ENCODE assay signal across 15 cellular contexts in the genomic region with DNA sequence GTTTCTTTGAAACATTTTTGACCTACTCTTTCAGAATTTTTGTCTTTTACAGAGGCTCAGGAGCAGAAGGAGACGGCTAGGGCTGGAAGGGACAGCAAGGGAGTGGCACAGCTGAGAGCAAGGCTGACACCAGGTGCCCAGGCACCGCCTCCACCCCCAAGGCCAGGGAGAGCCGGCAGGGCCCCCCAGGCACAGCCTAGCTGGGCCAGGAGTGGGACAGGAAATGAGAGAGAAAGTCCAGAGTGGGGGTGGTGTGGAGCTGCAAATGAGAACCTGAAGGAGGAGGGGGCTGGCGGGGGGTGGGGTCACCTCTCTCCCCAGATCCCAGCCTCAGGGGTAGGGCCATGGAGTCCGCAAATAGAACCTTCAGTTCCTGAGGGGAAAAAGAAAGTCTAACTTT.
"Had no signal": no experiment of that assay in that cellular context is flagged by ENCODE, and none has a peak within 500 bp of the region (broad histone marks: within the 10 kb centered on the region; RNA-seq: fewer than 3 reads in every experiment).

No MANE protein-coding gene starts in this region.

- H3K4me1 ChIP-seq: esophagus squamous epithelium, left lung, tibial artery had no signal

- H3K9me3 Mint-ChIP-seq: activated CD4-positive, alpha-beta T cell treated with anti-CD3 and anti-CD28 coated beads, Interleukin-2, amount 10 ng/mL, durations not matched to agents 7 days and 5 days; activated T-helper 2 cell treated with anti-CD3 and anti-CD28 coated beads, Interferon-gamma antibody, Interleukin-2, Interleukin-4, amounts not matched to agents 10 μg/mL and 5 μg/mL and 100 μg/mL, durations not matched to agents 14 hours and 24 hours and 36 hours; memory B cell; T-helper 1 cell treated with Interleukin-12 subunit alpha and Interleukin-12 subunit beta and Interleukin-4 antibody, amounts not matched to agents 30 μg/mL and 1 μg/mL, for 36 hours had no signal

- H3K27ac Mint-ChIP-seq: activated CD4-positive, alpha-beta T cell treated with anti-CD3 and anti-CD28 coated beads, Interleukin-2, amount 10 ng/mL, durations not matched to agents 7 days and 5 days; activated naive CD8-positive, alpha-beta T cell; activated T-helper 2 cell treated with anti-CD3 and anti-CD28 coated beads, Interferon-gamma antibody, Interleukin-2, Interleukin-4, amounts not matched to agents 10 μg/mL and 5 μg/mL and 100 μg/mL, durations not matched to agents 14 hours and 24 hours and 36 hours; memory B cell; T-helper 1 cell treated with Interleukin-12 subunit alpha and Interleukin-12 subunit beta and Interleukin-4 antibody, amounts not matched to agents 30 μg/mL and 1 μg/mL, for 36 hours had no signal

- H3K4me3 Mint-ChIP-seq: activated CD4-positive, alpha-beta T cell treated with anti-CD3 and anti-CD28 coated beads, Interleukin-2, amount 10 ng/mL, durations not matched to agents 7 days and 5 days; activated naive CD8-positive, alpha-beta T cell; memory B cell; T-helper 1 cell treated with Interleukin-12 subunit alpha and Interleukin-12 subunit beta and Interleukin-4 antibody, amounts not matched to agents 30 μg/mL and 1 μg/mL, for 36 hours had no signal

- H3K36me3 ChIP-seq: esophagus squamous epithelium, left lung, neutrophil, tibial artery had no signal

- H3K27me3 ChIP-seq: left lung, neutrophil had no signal

- H3K27ac ChIP-seq: esophagus squamous epithelium, left lung, neutrophil, tibial artery had no signal

- H3K36me3 Mint-ChIP-seq: activated naive CD8-positive, alpha-beta T cell; memory B cell had no signal

- H3K9me3 ChIP-seq: esophagus squamous epithelium, left lung, neutrophil, tibial artery had no signal

- H3K4me3 ChIP-seq: esophagus squamous epithelium, left lung, tibial artery had no signal

- DNase-seq: activated CD4-positive, alpha-beta T cell treated with anti-CD3 and anti-CD28 coated beads, Interleukin-2, amount 10 ng/mL, durations not matched to agents 7 days and 5 days; activated CD4-positive, CD25-positive, alpha-beta regulatory T cell; activated T-cell treated with anti-CD3 and anti-CD28 coated beads for 4 hours; esophagus squamous epithelium; foreskin fibroblast; islet precursor cell; left lung; retina; stimulated activated CD4-positive, alpha-beta T cell treated with anti-CD3 and anti-CD28 coated beads, Interleukin-4, amount 100 ng/mL, for 4 hours; tibial artery had no signal

- H3K27me3 Mint-ChIP-seq: activated CD4-positive, alpha-beta T cell treated with anti-CD3 and anti-CD28 coated beads, Interleukin-2, amount 10 ng/mL, durations not matched to agents 7 days and 5 days; activated naive CD8-positive, alpha-beta T cell; memory B cell had no signal
